20 cellular contexts compared by ENCODE assay signal in genomic region chrX:44698328-44698727, GRCh38.
"Had no signal": no experiment of that assay in that cellular context is flagged by ENCODE, and none has a peak within 500 bp of the region (broad histone marks: within the 10 kb centered on the region; RNA-seq: fewer than 3 reads in every experiment).

No MANE protein-coding gene starts in this region.

- H3K27ac Mint-ChIP-seq: activated CD4-positive, alpha-beta T cell treated with anti-CD3 and anti-CD28 coated beads for 36 hours; activated naive CD8-positive, alpha-beta T cell treated with anti-CD3 and anti-CD28 coated beads for 36 hours; nephron; progenitor cell of endocrine pancreas; WTC11 had no signal

- H3K9me3 ChIP-seq: lower lobe of right lung, transverse colon, uterus had no signal

- DNase-seq: activated CD4-positive, alpha-beta T cell treated with anti-CD3 and anti-CD28 coated beads for 36 hours; activated CD4-positive, alpha-beta T cell treated with anti-CD3 and anti-CD28 coated beads, Interleukin-2, amount 50 U/mL, for 48 hours; activated naive CD8-positive, alpha-beta T cell treated with anti-CD3 and anti-CD28 coated beads for 36 hours; activated T-cell treated with anti-CD3 and anti-CD28 coated beads for 4 hours; amniotic stem cell; caudate nucleus; foreskin fibroblast; hippocampal formation; islet precursor cell; left colon; lower lobe of right lung; nucleus accumbens; right cardiac atrium; stimulated activated CD4-positive, alpha-beta T cell treated with anti-CD3 and anti-CD28 coated beads, Interleukin-2, amount 100 ng/mL, for 24 hours; stimulated activated naive CD4-positive, alpha-beta T cell treated with Interleukin-2 at 50 U/mL for 16 hours; transverse colon; uterus had no signal

- H3K27ac ChIP-seq: lower lobe of right lung, transverse colon, uterus had no signal

- H3K9me3 Mint-ChIP-seq: activated naive CD8-positive, alpha-beta T cell treated with anti-CD3 and anti-CD28 coated beads for 36 hours; WTC11 had no signal

- ATAC-seq: activated CD4-positive, alpha-beta T cell treated with anti-CD3 and anti-CD28 coated beads for 36 hours; left colon; lower lobe of right lung; right cardiac atrium; WTC11 had no signal

- H3K27me3 ChIP-seq: transverse colon, uterus had no signal

- H3K4me1 Mint-ChIP-seq: activated CD4-positive, alpha-beta T cell treated with anti-CD3 and anti-CD28 coated beads for 36 hours; activated naive CD8-positive, alpha-beta T cell treated with anti-CD3 and anti-CD28 coated beads for 36 hours; nephron; WTC11 had no signal

- H3K4me3 Mint-ChIP-seq: activated CD4-positive, alpha-beta T cell treated with anti-CD3 and anti-CD28 coated beads for 36 hours; activated naive CD8-positive, alpha-beta T cell treated with anti-CD3 and anti-CD28 coated beads for 36 hours; nephron; WTC11 had no signal

- H3K27me3 Mint-ChIP-seq: activated CD4-positive, alpha-beta T cell treated with anti-CD3 and anti-CD28 coated beads for 36 hours; activated naive CD8-positive, alpha-beta T cell treated with anti-CD3 and anti-CD28 coated beads for 36 hours; progenitor cell of endocrine pancreas had no signal

- H3K36me3 Mint-ChIP-seq: activated naive CD8-positive, alpha-beta T cell treated with anti-CD3 and anti-CD28 coated beads for 36 hours; WTC11 had no signal

- H3K36me3 ChIP-seq: lower lobe of right lung, transverse colon, uterus had no signal

- H3K4me1 ChIP-seq: lower lobe of right lung, transverse colon, uterus had no signal

- H3K4me3 ChIP-seq: lower lobe of right lung, transverse colon, uterus had no signal
